9 cellular contexts compared by ENCODE assay signal in the genomic region with DNA sequence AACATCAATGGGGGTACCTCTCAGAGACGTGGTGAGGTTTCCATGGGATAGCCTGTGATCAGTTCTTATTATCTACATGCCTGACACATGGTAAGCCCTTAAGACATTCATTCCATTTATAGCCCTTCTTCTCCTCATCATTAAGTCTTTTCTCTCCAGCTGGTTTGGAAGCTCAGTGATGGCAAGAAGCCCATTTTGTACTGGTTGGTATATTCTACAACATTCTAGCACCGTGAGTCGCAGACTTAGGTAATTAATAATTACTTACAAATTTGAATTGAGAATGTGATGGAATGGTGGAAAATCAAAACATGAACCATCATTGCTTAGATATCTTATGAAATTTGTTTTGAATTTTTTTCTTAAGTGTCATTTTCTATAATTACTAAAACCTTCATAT.
"Had no signal": no experiment of that assay in that cellular context is flagged by ENCODE, and none has a peak within 500 bp of the region (broad histone marks: within the 10 kb centered on the region; RNA-seq: fewer than 3 reads in every experiment).

No MANE protein-coding gene starts in this region.

- H3K36me3 ChIP-seq: lower lobe of right lung had no signal

- ATAC-seq: activated CD4-positive, CD25-positive, alpha-beta regulatory T cell treated with anti-CD3 and anti-CD28 coated beads, Interleukin-2, amount 50 U/mL, for 24 hours; lower lobe of right lung; naive thymus-derived CD8-positive, alpha-beta T cell had no signal

- H3K27ac ChIP-seq: lower lobe of right lung had no signal

- H3K4me3 ChIP-seq: lower lobe of right lung had no signal

- DNase-seq: activated effector memory CD4-positive, alpha-beta T cell treated with Interleukin-2 at 50 U/mL for 16 hours; activated T-cell treated with anti-CD3 and anti-CD28 coated beads, Interleukin-2, amount 50 U/mL, for 1 hour; hippocampal formation; lower lobe of right lung; naive thymus-derived CD8-positive, alpha-beta T cell; stimulated activated CD4-positive, alpha-beta T cell treated with anti-CD3 and anti-CD28 coated beads, Interleukin-2, amount 100 ng/mL, for 24 hours; stimulated activated naive CD4-positive, alpha-beta T cell treated with Interleukin-2 at 50 U/mL for 16 hours; trophoblast cell had no signal

- H3K4me1 ChIP-seq: lower lobe of right lung had no signal
